In genomic region chr16:55468352-55468990, GRCh38 we compare ENCODE assay signal across 21 cellular contexts. TPM values are rescaled to one million over a fixed set of nuclear protein-coding genes. Genes with fewer than 3 reads are reported as not detected.
DNase-seq lines count a peak whose midpoint lies in the region; TF ChIP-seq lines count a peak whose summit lies in the region.
"Had no signal": no experiment of that assay in that cellular context is flagged by ENCODE, and none has a peak within 500 bp of the region (broad histone marks: within the 10 kb centered on the region; RNA-seq: fewer than 3 reads in every experiment).

No MANE protein-coding gene starts in this region.

- TF ChIP-seq CTCF in HFFc6 (IDR thresholded peaks at IDR 0.05): no peak
- TF ChIP-seq CTCF in endodermal cell (conservative IDR thresholded peaks at IDR 0.05): no peak

- H3K9me3 ChIP-seq in endodermal cell (ENCODE audit: control insufficient read depth, low read length): no peaks in the 10 kb centered on the region
- H3K9me3 ChIP-seq in trophoblast cell (ENCODE audit: insufficient read depth, low read depth, low read length): peaks cover 2% of the 10 kb centered on the region
- H3K9me3 ChIP-seq: BE2C had no signal

- H3K27ac ChIP-seq in endodermal cell (ENCODE audit: low read depth, low read length) (no peak overlapping the region), trophoblast cell (ENCODE audit: low read depth, low read length) (no peak overlapping the region)
- H3K27ac ChIP-seq: HL-60 had no signal

- H3K4me3 Mint-ChIP-seq in HFFc6: no peak overlapping the region
- H3K4me3 Mint-ChIP-seq in endodermal cell: no peak overlapping the region
- H3K4me3 Mint-ChIP-seq: CD4-positive, CD25-positive, alpha-beta regulatory T cell; CD8-positive, alpha-beta memory T cell had no signal

- H3K4me2 ChIP-seq in trophoblast cell (ENCODE audit: low read length): no peak overlapping the region

- H3K36me3 ChIP-seq in endodermal cell (ENCODE audit: control insufficient read depth, insufficient read depth, low read length): no peaks in the 10 kb centered on the region
- no peaks in the 10 kb centered on the region for H3K36me3 ChIP-seq in trophoblast cell (ENCODE audit: control insufficient read depth in 1 of 2, insufficient read depth in 2 of 2, low read length in 2 of 2)
- H3K36me3 ChIP-seq: BE2C had no signal

- H3K4me1 ChIP-seq in endodermal cell (ENCODE audit: control insufficient read depth, insufficient read depth, low read length) (no peaks in the 10 kb centered on the region), trophoblast cell (ENCODE audit: control insufficient read depth in 1 of 2, insufficient read depth in 2 of 2, low read length in 2 of 2) (peaks cover 20 to 22% of the 10 kb centered on the region in 2 experiments)

- H2BK5ac ChIP-seq in trophoblast cell (ENCODE audit: low read depth, low read length, poor library complexity): peak overlapping the region; percentile 3

- H2BK120ac ChIP-seq in trophoblast cell (ENCODE audit: insufficient read depth, low read length, poor library complexity): peak overlapping the region; percentile 10

- H3K27ac Mint-ChIP-seq in HFFc6: peak overlapping the region; percentile 19; the same call in 1 of the 2 replicates
- H3K27ac Mint-ChIP-seq in endodermal cell: no peak overlapping the region
- H3K27ac Mint-ChIP-seq: CD4-positive, CD25-positive, alpha-beta regulatory T cell had no signal

- WGBS in endodermal cell (ENCODE audit: insufficient coverage in 1 of 2, insufficient read length in 1 of 2), 2 experiments: 71 to 88% methylated on average over 3 to 7 of the region's 7 CpGs
- no CpG with 5 or more reads among the region's 7 CpGs for WGBS in trophoblast cell (ENCODE audit: extremely low coverage, insufficient coverage, insufficient read length)

- peak overlapping the region; percentile 67 for H2AK5ac ChIP-seq in trophoblast cell (ENCODE audit: low read length)

- no peak for DNase-seq in HFFc6
- DNase-seq in MV-4-11 (lab: John Stamatoyannopoulos, UW): peak; percentile 40
- DNase-seq in endodermal cell: peak; percentile 32
- DNase-seq in trophoblast cell: no peak
- DNase-seq in hepatic stellate cell (ENCODE audit: low spot score): no peak
- DNase-seq in NCI-H2107 treated with DMSO at 0.1 percent for 48 hours (lab: John Stamatoyannopoulos, UW; ENCODE audit: unreplicated experiment): no peak
- no peak for DNase-seq in ACHN
- DNase-seq: BE2C; C1 segment of cervical spinal cord; CD4-positive, CD25-positive, alpha-beta regulatory T cell; CD8-positive, alpha-beta memory T cell; COR-L47; DMS 273 treated with DMSO at 0.1 percent for 48 hours; DMS53; DND-41; EL; GOT3; H7 had no signal

- H4K8ac ChIP-seq in trophoblast cell (ENCODE audit: low read depth, low read length): no peak overlapping the region

- H2BK12ac ChIP-seq in trophoblast cell (ENCODE audit: low read length): peak overlapping the region; percentile 20

- peaks cover 54% of the 10 kb centered on the region for H3K4me1 Mint-ChIP-seq in HFFc6 (ENCODE audit: low read depth)
- H3K4me1 Mint-ChIP-seq in endodermal cell: peaks cover 10% of the 10 kb centered on the region

- H3K18ac ChIP-seq in trophoblast cell (ENCODE audit: low read length): peak overlapping the region; percentile 4

- no peaks in the 10 kb centered on the region for H3K79me2 ChIP-seq in trophoblast cell (ENCODE audit: control insufficient read depth, insufficient read depth, low read length, poor library complexity)

- no peak overlapping the region for H3K4ac ChIP-seq in trophoblast cell (ENCODE audit: low read depth, low read length)

- H3K14ac ChIP-seq in trophoblast cell (ENCODE audit: low read length): peak overlapping the region; percentile 36

- peak overlapping the region; percentile 45 for H4K91ac ChIP-seq in trophoblast cell (ENCODE audit: low read depth, low read length)

- H3K9me3 Mint-ChIP-seq in HFFc6: no peaks in the 10 kb centered on the region
- peaks cover 1% of the 10 kb centered on the region for H3K9me3 Mint-ChIP-seq in endodermal cell
- H3K9me3 Mint-ChIP-seq: CD4-positive, CD25-positive, alpha-beta regulatory T cell; CD8-positive, alpha-beta memory T cell had no signal

- H3K23ac ChIP-seq in trophoblast cell (ENCODE audit: low read length): no peak overlapping the region

- no peak overlapping the region for H2AFZ ChIP-seq in trophoblast cell (ENCODE audit: insufficient read depth, low read length, poor library complexity)

- H3K36me3 Mint-ChIP-seq in HFFc6 (ENCODE audit: low read depth) (no peaks in the 10 kb centered on the region), endodermal cell (ENCODE audit: low read depth) (no peaks in the 10 kb centered on the region)
- H3K36me3 Mint-ChIP-seq: CD4-positive, CD25-positive, alpha-beta regulatory T cell; CD8-positive, alpha-beta memory T cell had no signal

- H3K27me3 ChIP-seq in endodermal cell (ENCODE audit: control insufficient read depth, insufficient read depth, low read length, poor library complexity, severe bottlenecking) (no peaks in the 10 kb centered on the region), trophoblast cell (ENCODE audit: insufficient read depth, low read length) (no peaks in the 10 kb centered on the region)
- H3K27me3 ChIP-seq: BE2C had no signal

- peaks cover 15% of the 10 kb centered on the region for H3K79me1 ChIP-seq in trophoblast cell (ENCODE audit: low read length)

- H3K27me3 Mint-ChIP-seq in HFFc6 (ENCODE audit: insufficient read depth): no peaks in the 10 kb centered on the region
- peaks cover 8% of the 10 kb centered on the region for H3K27me3 Mint-ChIP-seq in endodermal cell (ENCODE audit: insufficient read depth)
- H3K27me3 Mint-ChIP-seq: CD4-positive, CD25-positive, alpha-beta regulatory T cell had no signal

- H3K9ac ChIP-seq in endodermal cell (ENCODE audit: extremely low read depth, low read length, poor library complexity, severe bottlenecking) (no peak overlapping the region), trophoblast cell (ENCODE audit: low read length) (no peak overlapping the region)

- H4K12ac ChIP-seq in trophoblast cell (ENCODE audit: low read depth, low read length): no peak overlapping the region

- no peak overlapping the region for H3K4me3 ChIP-seq in endodermal cell (ENCODE audit: low read length)
- H3K4me3 ChIP-seq in trophoblast cell (ENCODE audit: low read depth, low read length): no peak overlapping the region
- H3K4me3 ChIP-seq: GM12878 had no signal

- in situ Hi-C loops in ACHN (cut with HindIII; ENCODE audit: low pct_ligation_motif_present, low pct_unique_long_range_greater_than_20kb, low sequenced_read_pairs): no loop called here

RNA-seq across cellular contexts. Expression of gene MMP2, which starts 10.5 kb away (rescaled TPM):
- total RNA-seq in HFFc6 (2021; fragmentation: NEBNext Ultra II Directional; extraction: Animal tissue kit (Norgen Biotek cat#: 25700)): 100 to 1,000 TPM; 446 to 563 (median 511) TPM
- total RNA-seq in endodermal cell: 10 to 100 TPM; 65.0 to 80.4 TPM
- polyA plus RNA-seq in endodermal cell (2013, experiment 1 of 2): 167 TPM
- polyA plus RNA-seq in endodermal cell (2013, experiment 2 of 2): 179 TPM
- polyA plus RNA-seq in trophoblast cell (2013): 1,470 and 1,480 TPM in 2 replicates
- total RNA-seq: CD8-positive, alpha-beta memory T cell; G401 had no signal
- polyA plus RNA-seq: CD4-positive, CD25-positive, alpha-beta regulatory T cell; CD8-positive, alpha-beta memory T cell had no signal

RNA-seq across cellular contexts. Expression of gene LPCAT2, which starts 40.4 kb away (rescaled TPM):
- 10 to 100 TPM; 22.3 to 36.1 (median 27.5) TPM for total RNA-seq in HFFc6 (2021; fragmentation: NEBNext Ultra II Directional; extraction: Animal tissue kit (Norgen Biotek cat#: 25700))
- 1 to 10 TPM; 6.4 to 6.8 TPM for total RNA-seq in endodermal cell
- 12.6 TPM for polyA plus RNA-seq in endodermal cell (2013, experiment 1 of 2)
- polyA plus RNA-seq in endodermal cell (2013, experiment 2 of 2): 14.1 TPM
- 107 and 118 TPM in 2 replicates for polyA plus RNA-seq in trophoblast cell (2013)
- total RNA-seq: G401, GM12878 had no signal

Comparison
In these comparisons a context has a peak if more than half of its experiments do, and no peak if none do; other contexts are left out.
1. DNase-seq: peak in MV-4-11 (single experiment) and endodermal cell (single experiment); none in HFFc6 (single experiment), trophoblast cell (0 of 2), hepatic stellate cell (single experiment), NCI-H2107 treated with DMSO at 0.1 percent for 48 hours (single experiment) and ACHN (single experiment).
2. RNA of gene MMP2, which starts 10.5 kb away (total RNA-seq): 446 to 563 TPM in HFFc6; 65.0 to 80.4 TPM in endodermal cell; every median in the first group is over 4 times any median in the second.